8 cellular contexts compared by ENCODE assay signal in the genomic region with DNA sequence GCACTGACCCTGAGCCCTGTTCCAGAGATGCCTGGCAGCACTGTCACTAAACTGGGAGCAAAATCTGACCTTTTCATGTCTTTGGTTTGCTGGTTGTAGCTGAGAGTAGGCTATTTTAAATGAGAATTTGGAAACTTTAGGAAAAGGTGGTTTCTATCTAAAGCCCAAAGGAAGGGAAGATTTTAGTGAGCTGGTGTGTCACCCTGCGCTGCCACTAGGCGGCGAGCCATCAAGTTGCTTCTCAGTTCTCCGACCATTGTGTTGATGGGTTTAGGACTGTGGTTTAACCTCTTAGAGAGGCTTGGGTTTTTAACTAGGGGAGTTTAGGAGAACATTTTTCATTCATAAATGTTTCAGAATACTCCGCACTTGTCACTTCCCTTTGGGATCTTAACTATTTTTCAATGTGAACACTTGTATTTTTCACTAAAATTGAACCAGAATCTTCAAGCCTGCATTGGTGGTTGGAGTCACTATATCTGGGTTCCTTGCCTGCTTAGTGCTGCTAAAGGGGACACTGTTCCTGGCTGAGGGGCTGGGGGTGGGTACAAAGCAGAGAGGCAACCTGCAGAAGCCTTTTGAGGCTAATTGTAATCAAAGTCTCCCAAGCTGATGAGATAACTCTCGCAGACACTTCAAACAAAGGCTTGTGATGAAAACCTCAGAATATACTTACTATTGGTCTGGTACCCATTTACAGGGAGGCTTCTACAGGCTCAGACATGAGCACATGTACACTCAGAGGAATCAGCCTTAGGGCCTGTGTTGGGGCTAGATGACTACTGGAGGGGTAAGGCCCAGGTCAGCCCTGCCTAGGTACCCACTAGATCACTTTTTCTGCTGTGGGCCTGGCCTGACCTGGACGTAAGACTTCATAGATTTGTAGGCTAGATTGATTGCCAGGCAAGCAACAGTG. TPM values are rescaled to one million over a fixed set of nuclear protein-coding genes. Genes with fewer than 3 reads are reported as not detected.
DNase-seq lines count a peak whose midpoint lies in the region; ATAC-seq, FAIRE-seq and TF ChIP-seq lines count a peak whose summit lies in the region.

No MANE protein-coding gene starts in this region.

- CTCF ChIA-PET in A549 (lab: Yijun Ruan, JAX): interaction anchor here (1.5 kb wide), 1 partner anchor 11 kb away, joined by 4 read pairs; no protein-coding TSS in a partner anchor

- peak; percentile 40; the same call in 2 of the 3 replicates for TF ChIP-seq CTCF in A549 (IDR thresholded peaks at IDR 0.05)
- TF ChIP-seq CTCF in GM13976 (IDR thresholded peaks at IDR 0.05; ENCODE audit: borderline replicate concordance, control extremely low read depth, extremely low read depth, insufficient read depth, missing control alignments): peak; percentile 65
- peak; percentile 47 to 55 (median 49) for TF ChIP-seq CTCF in transverse colon (IDR thresholded peaks at IDR 0.05)

- in situ Hi-C loops in GM13976 (cut with MboI; ENCODE audit: low sequenced_read_pairs, unreplicated experiment): no loop called here
- in situ Hi-C loops in transverse colon (cut with MboI; ENCODE audit: low pct_ligation_motif_present in 1 of 4, low pct_unique_long_range_greater_than_20kb in 1 of 4, low sequenced_read_pairs in 3 of 4): no loop called here

- DNase-seq in A549 (ENCODE audit: low read depth in 1 of 2, low spot score in 1 of 2) (peak; percentile 16 to 17), GM13976 (ENCODE audit: low spot score) (no peak), T-helper 17 cell (no peak), right cardiac atrium (peak in 2 of 3 donors; percentile 71), transverse colon (no peak), LoVo (ENCODE audit: low spot score) (no peak), NCI-H146 (lab: John Stamatoyannopoulos, UW) (no peak)

- H3K27ac Mint-ChIP-seq in T-helper 17 cell: peak overlapping the region; percentile 14

- TF ChIP-seq POLR2A in A549 (IDR thresholded peaks at IDR 0.05; ENCODE audit: low read length): no peak
- TF ChIP-seq POLR2A in transverse colon (IDR thresholded peaks at IDR 0.05): no peak

- H3K9me3 ChIP-seq in A549 (no peaks in the 10 kb centered on the region), T-helper 17 cell (ENCODE audit: control insufficient read depth, low read length, poor library complexity, severe bottlenecking) (no peaks in the 10 kb centered on the region), right cardiac atrium (ENCODE audit: control insufficient read depth, low read length) (no peaks in the 10 kb centered on the region), transverse colon (no peaks in the 10 kb centered on the region)

- H3K27ac ChIP-seq in A549: no peak overlapping the region
- H3K27ac ChIP-seq in right cardiac atrium (ENCODE audit: low read length): no peak overlapping the region
- H3K27ac ChIP-seq in transverse colon: peak overlapping the region; percentile 3 to 33 (median 12)

- peaks cover 41% of the 10 kb centered on the region for H3K4me1 Mint-ChIP-seq in T-helper 17 cell

- FAIRE-seq in A549 (lab: Jason Lieb, UNC): no peak

- WGBS in A549 (ENCODE audit: missing lambda C conversion rate): 64% methylated on average over 7 of the region's 7 CpGs
- WGBS in right cardiac atrium: 70% methylated on average over 7 of the region's 7 CpGs
- WGBS in transverse colon (ENCODE audit: low coverage in 1 of 2), 2 donors: 59 to 68% methylated on average over 5 to 7 of the region's 7 CpGs

- ATAC-seq in A549: peak in 1 of 2 experiments; percentile 66; a peak in 3 of 6 replicates
- ATAC-seq in T-helper 17 cell: peak; percentile 66
- no peak for ATAC-seq in right cardiac atrium
- no peak for ATAC-seq in HG02970 (IDR thresholded peaks at IDR 0.05; ENCODE audit: low FRiP score, unreplicated experiment)

- peaks cover 0 to 9% (median 0%) of the 10 kb centered on the region in 4 donors for H3K36me3 ChIP-seq in transverse colon

- TF ChIP-seq RAD21 in A549 (conservative IDR thresholded peaks at IDR 0.05 in 1 of 2, IDR thresholded peaks at IDR 0.05 in 1 of 2): no peak

- POLR2A ChIA-PET in A549 (lab: Yijun Ruan, JAX): no interaction called here

- H3K4me3 Mint-ChIP-seq in T-helper 17 cell: no peak overlapping the region

- H3K4me1 ChIP-seq in A549: peaks cover 18% of the 10 kb centered on the region
- peaks cover 5% of the 10 kb centered on the region for H3K4me1 ChIP-seq in right cardiac atrium (ENCODE audit: control insufficient read depth, insufficient read depth, low read length)
- H3K4me1 ChIP-seq in transverse colon: peaks cover 3 to 34% (median 18%) of the 10 kb centered on the region in 4 donors

- peak overlapping the region; percentile 17; the same call in 1 of the 3 replicates for H3K4me2 ChIP-seq in A549

- TF ChIP-seq EP300 in A549 (IDR thresholded peaks at IDR 0.05): no peak
- no peak for TF ChIP-seq EP300 in transverse colon (IDR thresholded peaks at IDR 0.05; ENCODE audit: low read depth)

- H3K4me3 ChIP-seq in A549: no peak overlapping the region
- H3K4me3 ChIP-seq in right cardiac atrium (ENCODE audit: low read length): no peak overlapping the region
- no peak overlapping the region for H3K4me3 ChIP-seq in transverse colon

- H3K27me3 Mint-ChIP-seq in T-helper 17 cell: no peaks in the 10 kb centered on the region

- intact Hi-C loops in right cardiac atrium (cut with DNase I): no loop called here
- intact Hi-C loops in transverse colon (cut with DNase I; ENCODE audit: low total_unique reads): no loop called here

- peaks cover 2% of the 10 kb centered on the region for H3K36me3 Mint-ChIP-seq in T-helper 17 cell (ENCODE audit: low read depth)

- H3K27me3 ChIP-seq in right cardiac atrium (ENCODE audit: control insufficient read depth, insufficient read depth) (no peaks in the 10 kb centered on the region), transverse colon (no peaks in the 10 kb centered on the region)

TF ChIP-seq in A549, 52 proteins besides CTCF, POLR2A, EP300 and RAD21:
- TF ChIP-seq EHMT2 (IDR thresholded peaks at IDR 0.05; ENCODE audit: low read depth): no peak
- TF ChIP-seq HOXB13 (CRISPR knock-in tag; IDR thresholded peaks at IDR 0.05; ENCODE audit: low read depth): no peak
- TF ChIP-seq FOXS1 (CRISPR knock-in tag; IDR thresholded peaks at IDR 0.05): no peak
- no peak for TF ChIP-seq CBX8 (IDR thresholded peaks at IDR 0.05)
- no peak for TF ChIP-seq MAZ (IDR thresholded peaks at IDR 0.05; ENCODE audit: borderline replicate concordance, low read depth, low read length)
- no peak for TF ChIP-seq NFE2L2 (conservative IDR thresholded peaks at IDR 0.05; ENCODE audit: low read length)
- no peak for TF ChIP-seq POLR2AphosphoS2 (conservative IDR thresholded peaks at IDR 0.05; ENCODE audit: low read length)
- TF ChIP-seq BHLHE40 (IDR thresholded peaks at IDR 0.05; ENCODE audit: low read depth, low read length): no peak
- TF ChIP-seq JUNB (IDR thresholded peaks at IDR 0.05): no peak
- no peak for TF ChIP-seq HOXA7 (CRISPR knock-in tag; IDR thresholded peaks at IDR 0.05)
TF ChIP-seq in A549: peak in this region for 0.

RNA-seq across cellular contexts. Expression of a gene that starts 16.8 kb away (rescaled TPM):
- polyA plus RNA-seq in A549 (2011; rRNA removed) (53.9 and 68.4 TPM in 2 replicates), A549 (2017; fragmentation: RNase III; extraction: RNeasy Plus Mini Kit Qiagen cat#74134 plus additional on column Dnase treatment) (58.7 to 61.8 TPM (median 59.1 TPM) in 3 replicates), right cardiac atrium (30.0 TPM)
- polyA plus RNA-seq in A549 (2012; cell fraction: cytosol; rRNA removed): 46.9 and 67.1 TPM in 2 replicates
- polyA plus RNA-seq in A549 (2012; cell fraction: nucleus; rRNA removed): 30.9 and 42.8 TPM in 2 replicates
- polyA minus RNA-seq in A549 (2011; rRNA and poly(A)+ RNA removed): 32.1 and 35.6 TPM in 2 replicates
- total RNA-seq in T-helper 17 cell (10 to 100 TPM; 36.5 to 36.9 TPM), right cardiac atrium (10 to 100 TPM; 22.7 to 37.5 (median 27.8) TPM), transverse colon (10 to 100 TPM; 20.3 to 46.4 (median 38.8) TPM)

RNA-seq across cellular contexts. Expression of a gene that starts 16.8 kb away (rescaled TPM):
- polyA plus RNA-seq in A549 (2011; rRNA removed): 57.7 and 84.7 TPM in 2 replicates
- 60.7 and 64.5 TPM in 2 replicates for polyA plus RNA-seq in A549 (2012; cell fraction: cytosol; rRNA removed)
- 27.3 and 41.0 TPM in 2 replicates for polyA plus RNA-seq in A549 (2012; cell fraction: nucleus; rRNA removed)
- polyA plus RNA-seq in A549 (2017; fragmentation: RNase III; extraction: RNeasy Plus Mini Kit Qiagen cat#74134 plus additional on column Dnase treatment): 28.7 to 30.9 TPM (median 30.0 TPM) in 3 replicates
- polyA minus RNA-seq in A549 (2011; rRNA and poly(A)+ RNA removed): 163 and 190 TPM in 2 replicates
- 10 to 100 TPM; 43.5 to 51.4 TPM for total RNA-seq in T-helper 17 cell
- total RNA-seq in right cardiac atrium: 10 to 100 TPM; 39.0 to 57.6 (median 40.8) TPM
- 23.9 TPM for polyA plus RNA-seq in right cardiac atrium
- total RNA-seq in transverse colon: 100 to 1,000 TPM; 142 to 258 (median 170) TPM

RNA-seq across cellular contexts. Expression of a gene that starts 33.3 kb away (rescaled TPM):
- not detected in 2 replicates for polyA plus RNA-seq in A549 (2011; rRNA removed)
- polyA plus RNA-seq in A549 (2012; cell fraction: cytosol; rRNA removed): 0.07 and 0.08 TPM in 2 replicates
- 0.53 and 1.3 TPM in 2 replicates for polyA plus RNA-seq in A549 (2012; cell fraction: nucleus; rRNA removed)
- polyA plus RNA-seq in A549 (2017; fragmentation: RNase III; extraction: RNeasy Plus Mini Kit Qiagen cat#74134 plus additional on column Dnase treatment): not detected in 3 replicates
- polyA minus RNA-seq in A549 (2011; rRNA and poly(A)+ RNA removed): not detected in 2 replicates
- total RNA-seq in T-helper 17 cell: under 1 TPM in 1 of 2 donors, not detected in 1; 0.99 TPM
- 100 to 1,000 TPM; 133 to 170 (median 160) TPM for total RNA-seq in right cardiac atrium
- polyA plus RNA-seq in right cardiac atrium: 451 TPM
- 10 to 100 TPM in 3 of 4 donors, 1 to 10 TPM in 1; 6.0 to 70.7 (median 16.4) TPM for total RNA-seq in transverse colon

Comparison
In these comparisons a context has a peak if more than half of its experiments do, and no peak if none do; other contexts are left out.
1. DNase-seq: peak in A549 (2 of 2) and right cardiac atrium (2 of 3); none in GM13976 (single experiment), T-helper 17 cell (0 of 3), transverse colon (single experiment), LoVo (single experiment) and NCI-H146 (single experiment).
2. H3K27ac ChIP-seq: peak in transverse colon (4 of 4); none in A549 (0 of 2) and right cardiac atrium (single experiment).
3. Peak in every context shown above with its lines, with median percentiles within 50 percentile points of each other: CTCF ChIP-seq.